In the genomic region with DNA sequence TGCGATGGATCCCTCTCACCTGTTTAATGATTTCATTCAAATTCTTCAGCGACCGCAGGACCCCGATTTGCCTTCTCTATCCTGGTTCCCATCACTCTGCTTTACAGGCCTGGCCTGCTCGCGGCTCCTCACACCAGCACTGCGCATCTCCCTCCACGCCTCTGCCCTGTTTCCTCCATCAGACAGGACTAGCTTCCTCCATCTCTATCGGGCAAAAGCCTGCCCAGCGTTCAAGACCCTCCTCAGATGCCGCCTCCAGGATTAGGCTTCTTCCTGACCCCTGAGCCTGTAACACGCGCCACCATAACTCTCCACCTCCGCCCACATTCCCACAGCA, we compare ENCODE assay signal across 8 cellular contexts.
DNase-seq lines count a peak whose midpoint lies in the region; ATAC-seq and TF ChIP-seq lines count a peak whose summit lies in the region.
"Not testable (repeated sequence)": the region's sequence is repeated elsewhere in the genome, so short reads cannot be mapped to it uniquely, and the experiment has no call there.

No MANE protein-coding gene starts in this region.

- not testable (repeated sequence) for H3K27me3 Mint-ChIP-seq in activated naive CD4-positive, alpha-beta T cell treated with anti-CD3 and anti-CD28 coated beads, Interleukin-2, amount 50 U/mL, for 24 hours; naive thymus-derived CD4-positive, alpha-beta T cell; stimulated activated memory B cell treated with anti-CD40 and anti-IgM and Interleukin-4, amounts not matched to agents 10 μg/mL and 1 μg/mL and 100 μg/mL, for 72 hours

- peaks cover 13% of the 10 kb centered on the region for H3K36me3 Mint-ChIP-seq in activated naive CD4-positive, alpha-beta T cell treated with anti-CD3 and anti-CD28 coated beads, Interleukin-2, amount 50 U/mL, for 24 hours
- H3K36me3 Mint-ChIP-seq in naive thymus-derived CD4-positive, alpha-beta T cell = peaks cover 0 to 16% (median 4%) of the 10 kb centered on the region in 5 donors
- peaks cover 11% of the 10 kb centered on the region for H3K36me3 Mint-ChIP-seq in stimulated activated memory B cell treated with anti-CD40 and anti-IgM and Interleukin-4, amounts not matched to agents 10 μg/mL and 1 μg/mL and 100 μg/mL, for 72 hours

- not testable (repeated sequence) for H3K9me3 ChIP-seq in SJSA1 (replicated peaks); effector memory CD4-positive, alpha-beta T cell (ENCODE audit: control insufficient read depth, low read length); naive thymus-derived CD4-positive, alpha-beta T cell (ENCODE audit: control insufficient read depth in 2 of 3, low read length in 3 of 3)

- TF ChIP-seq CTCF in AG04449 (IDR thresholded peaks at IDR 0.05; ENCODE audit: insufficient read depth, low read length, missing control alignments) = not testable (repeated sequence)

- not testable (repeated sequence) for H3K4me1 ChIP-seq in SJSA1 (replicated peaks); effector memory CD4-positive, alpha-beta T cell (ENCODE audit: control insufficient read depth, insufficient read depth, low read length, poor library complexity, severe bottlenecking); naive thymus-derived CD4-positive, alpha-beta T cell (ENCODE audit: control insufficient read depth in 2 of 2, insufficient read depth in 2 of 2, low read length in 2 of 2)

- not testable (repeated sequence) for ATAC-seq in naive thymus-derived CD4-positive, alpha-beta T cell; stimulated activated memory B cell treated with anti-CD40 and anti-IgM and Interleukin-4, amounts not matched to agents 10 μg/mL and 1 μg/mL and 100 μg/mL, for 72 hours

- H3K4me3 ChIP-seq in AG04449 (ENCODE audit: low read depth, low read length) (peak overlapping the region; percentile 93), H7 (ENCODE audit: insufficient read depth, low read depth, low read length) (peak overlapping the region; percentile 32; the same call in 1 of the 2 replicates), SJSA1 (peak overlapping the region; percentile 41), iPS-11a (ENCODE audit: low read depth, low read length) (peak overlapping the region; percentile 29)
- H3K4me3 ChIP-seq in effector memory CD4-positive, alpha-beta T cell (ENCODE audit: insufficient read depth, low read depth, low read length, poor library complexity, severe bottlenecking) = peak overlapping the region; percentile 77
- peak overlapping the region; percentile 89 for H3K4me3 ChIP-seq in naive thymus-derived CD4-positive, alpha-beta T cell (ENCODE audit: low read length)

- CTCF ChIA-PET in AG04449 (lab: Yijun Ruan, JAX); naive thymus-derived CD4-positive, alpha-beta T cell (lab: Charles Lee): not testable (repeated sequence)

- not testable (repeated sequence) for H3K9me3 Mint-ChIP-seq in activated naive CD4-positive, alpha-beta T cell treated with anti-CD3 and anti-CD28 coated beads, Interleukin-2, amount 50 U/mL, for 24 hours; stimulated activated memory B cell treated with anti-CD40 and anti-IgM and Interleukin-4, amounts not matched to agents 10 μg/mL and 1 μg/mL and 100 μg/mL, for 72 hours
- peaks cover 0 to 43% (median 6%) of the 10 kb centered on the region in 11 donors for H3K9me3 Mint-ChIP-seq in naive thymus-derived CD4-positive, alpha-beta T cell

- H3K4me3 Mint-ChIP-seq in activated naive CD4-positive, alpha-beta T cell treated with anti-CD3 and anti-CD28 coated beads, Interleukin-2, amount 50 U/mL, for 24 hours = peak overlapping the region; percentile 93
- peak overlapping the region in 9 of 10 donors; percentile 61 to 97 (median 91) for H3K4me3 Mint-ChIP-seq in naive thymus-derived CD4-positive, alpha-beta T cell
- H3K4me3 Mint-ChIP-seq in stimulated activated memory B cell treated with anti-CD40 and anti-IgM and Interleukin-4, amounts not matched to agents 10 μg/mL and 1 μg/mL and 100 μg/mL, for 72 hours = peak overlapping the region; percentile 82

- intact Hi-C loops in naive thymus-derived CD4-positive, alpha-beta T cell (cut with micrococcal nuclease) = loop anchor here (2.0 to 5.0 kb wide), 2 partner anchors 94 to 1774 kb away; no protein-coding TSS in a partner anchor

- H3K27ac ChIP-seq in SJSA1 = not testable (repeated sequence)
- peak overlapping the region; percentile 81 for H3K27ac ChIP-seq in effector memory CD4-positive, alpha-beta T cell (ENCODE audit: insufficient read depth, low read length, poor library complexity, severe bottlenecking)
- peak overlapping the region; percentile 87 for H3K27ac ChIP-seq in naive thymus-derived CD4-positive, alpha-beta T cell (ENCODE audit: low read depth, low read length)

- not testable (repeated sequence) for H3K27me3 ChIP-seq in H7 (ENCODE audit: control insufficient read depth, insufficient read depth, low read length); SJSA1 (replicated peaks); effector memory CD4-positive, alpha-beta T cell (replicated peaks; ENCODE audit: control insufficient read depth, insufficient read depth, low read length, poor library complexity, severe bottlenecking); naive thymus-derived CD4-positive, alpha-beta T cell (ENCODE audit: control insufficient read depth in 2 of 2, insufficient read depth in 2 of 2, low read length in 2 of 2)

- H3K27ac Mint-ChIP-seq in activated naive CD4-positive, alpha-beta T cell treated with anti-CD3 and anti-CD28 coated beads, Interleukin-2, amount 50 U/mL, for 24 hours = peak overlapping the region; percentile 96
- peak overlapping the region; percentile 68 to 97 (median 94) for H3K27ac Mint-ChIP-seq in naive thymus-derived CD4-positive, alpha-beta T cell
- peak overlapping the region; percentile 90 for H3K27ac Mint-ChIP-seq in stimulated activated memory B cell treated with anti-CD40 and anti-IgM and Interleukin-4, amounts not matched to agents 10 μg/mL and 1 μg/mL and 100 μg/mL, for 72 hours

- DNase-seq in AG04449 (ENCODE audit: low read depth, low spot score); H7; SJSA1 (ENCODE audit: low read depth in 1 of 2, low spot score in 2 of 2); effector memory CD4-positive, alpha-beta T cell; naive thymus-derived CD4-positive, alpha-beta T cell: not testable (repeated sequence)

- POLR2A ChIA-PET in AG04449 (lab: Yijun Ruan, JAX); naive thymus-derived CD4-positive, alpha-beta T cell (lab: Charles Lee): not testable (repeated sequence)

- H3K4me1 Mint-ChIP-seq in activated naive CD4-positive, alpha-beta T cell treated with anti-CD3 and anti-CD28 coated beads, Interleukin-2, amount 50 U/mL, for 24 hours = peaks cover 33% of the 10 kb centered on the region
- peaks cover 0 to 33% (median 19%) of the 10 kb centered on the region in 7 donors for H3K4me1 Mint-ChIP-seq in naive thymus-derived CD4-positive, alpha-beta T cell
- H3K4me1 Mint-ChIP-seq in stimulated activated memory B cell treated with anti-CD40 and anti-IgM and Interleukin-4, amounts not matched to agents 10 μg/mL and 1 μg/mL and 100 μg/mL, for 72 hours = peaks cover 29% of the 10 kb centered on the region

- H3K36me3 ChIP-seq in H7 (replicated peaks; ENCODE audit: control insufficient read depth, insufficient read depth, low read length); SJSA1; effector memory CD4-positive, alpha-beta T cell (ENCODE audit: control insufficient read depth, insufficient read depth, low read length); naive thymus-derived CD4-positive, alpha-beta T cell (ENCODE audit: control insufficient read depth in 2 of 3, insufficient read depth in 3 of 3, low read length in 3 of 3): not testable (repeated sequence)

Comparison
In these comparisons a context has a peak if more than half of its experiments do, and no peak if none do; other contexts are left out.
1. H3K4me3 ChIP-seq: peak in every context shown above with its lines; median percentile 93 in AG04449; 89 in naive thymus-derived CD4-positive, alpha-beta T cell; 77 in effector memory CD4-positive, alpha-beta T cell; 41 in SJSA1; 32 in H7; 29 in iPS-11a.